30 cellular contexts compared by ENCODE assay signal in the genomic region with DNA sequence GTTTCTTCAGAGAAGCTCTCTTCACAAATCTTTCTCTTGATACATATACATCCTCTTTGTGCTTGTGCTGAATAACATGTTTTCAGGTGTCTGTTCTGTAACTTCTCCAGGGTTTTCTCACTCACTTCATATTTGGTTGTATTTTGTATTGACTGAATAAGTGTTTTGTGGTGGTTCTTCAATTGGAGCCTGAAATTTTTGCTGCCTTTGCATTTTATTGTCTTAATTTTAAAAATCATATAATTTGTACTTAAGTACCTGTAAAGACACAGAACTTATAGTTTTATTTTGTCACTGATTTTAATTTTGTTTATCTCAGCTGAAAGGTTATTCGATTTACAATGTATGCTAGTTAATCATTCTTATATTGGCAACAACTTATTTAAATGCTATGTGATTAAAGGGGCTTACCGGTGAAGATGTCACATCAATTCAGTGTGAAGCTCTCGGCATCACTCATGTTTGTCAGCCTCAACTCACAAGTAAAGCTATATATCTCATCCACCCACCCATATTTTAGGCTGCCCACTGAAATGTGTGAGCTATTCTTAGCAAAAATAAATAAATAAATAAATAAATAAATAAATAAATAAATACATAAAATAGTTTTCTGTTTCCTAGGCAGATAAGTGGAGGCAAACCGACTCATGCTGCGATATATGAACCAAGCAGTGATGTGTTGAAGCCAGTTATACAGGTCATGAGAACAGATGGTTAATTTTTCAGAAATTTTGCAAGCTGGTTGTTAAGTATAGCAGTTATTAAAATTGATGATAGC.
"Had no signal": no experiment of that assay in that cellular context is flagged by ENCODE, and none has a peak within 500 bp of the region (broad histone marks: within the 10 kb centered on the region; RNA-seq: fewer than 3 reads in every experiment).

No MANE protein-coding gene starts in this region.

- H3K27ac ChIP-seq: neutrophil, ovary, parathyroid adenoma, psoas muscle, skin epidermis, spleen, suprapubic skin, testis, tibial artery, transverse colon, upper lobe of right lung, uterus had no signal

- H3K4me2 ChIP-seq: smooth muscle cell had no signal

- H3K4me3 ChIP-seq: ovary, psoas muscle, skin epidermis, smooth muscle cell, spleen, suprapubic skin, testis, tibial artery, transverse colon, upper lobe of right lung, uterus had no signal

- DNase-seq: naive thymus-derived CD8-positive, alpha-beta T cell; nephron progenitor cell; occipital lobe; ovary; posterior cingulate gyrus; psoas muscle; spleen; stimulated activated CD4-positive, alpha-beta T cell treated with anti-CD3 and anti-CD28 coated beads, Interleukin-12 subunit alpha, Interleukin-12 subunit beta, amount 100 ng/mL, for 4 hours; stimulated activated CD4-positive, alpha-beta T cell treated with anti-CD3 and anti-CD28 coated beads, Interleukin-1b, Interleukin-23, amount 100 ng/mL, for 48 hours; stimulated activated CD4-positive, alpha-beta T cell treated with anti-CD3 and anti-CD28 coated beads, Interleukin-4, amount 100 ng/mL, for 1 hour; stimulated activated CD4-positive, alpha-beta T cell treated with anti-CD3 and anti-CD28 coated beads, Interleukin-4, amount 100 ng/mL, for 4 hours; stimulated activated CD8-positive, alpha-beta memory T cell treated with anti-CD3 and anti-CD28 coated beads, Interleukin-4, amount 100 ng/mL, for 48 hours; stimulated activated naive CD4-positive, alpha-beta T cell; stimulated activated naive CD8-positive, alpha-beta T cell treated with anti-CD3 and anti-CD28 coated beads, Interleukin-15, amount 100 ng/mL, for 72 hours; stimulated activated naive CD8-positive, alpha-beta T cell treated with anti-CD3 and anti-CD28 coated beads, Interleukin-15, Interleukin-2, amounts not matched to agents 100 U/mL and 50 U/mL, for 24 hours; substantia nigra; testis; tibial artery; transverse colon; upper lobe of right lung; uterus had no signal

- H3K36me3 ChIP-seq: neutrophil, ovary, spleen, suprapubic skin, tibial artery, transverse colon, upper lobe of right lung, uterus had no signal

- ATAC-seq: naive thymus-derived CD8-positive, alpha-beta T cell; natural killer cell treated with Interleukin-12 subunit alpha and Interleukin-12 subunit beta and Interleukin-15 and Interleukin-18, amount 100 ng/mL, for 72 hours; psoas muscle; right cardiac atrium; sciatic nerve; stimulated activated memory B cell treated with anti-CD40 and anti-IgM and Interleukin-4, amounts not matched to agents 10 μg/mL and 1 μg/mL and 100 μg/mL, for 72 hours; stimulated activated naive CD8-positive, alpha-beta T cell treated with anti-CD3 and anti-CD28 coated beads, Interleukin-15, amount 100 ng/mL, for 72 hours; stimulated activated naive CD8-positive, alpha-beta T cell treated with anti-CD3 and anti-CD28 coated beads, Interleukin-15, Interleukin-2, amounts not matched to agents 100 U/mL and 50 U/mL, for 24 hours; upper lobe of right lung had no signal

- H3K4me1 ChIP-seq: parathyroid adenoma, psoas muscle, spleen, suprapubic skin, testis, tibial artery, upper lobe of right lung, uterus had no signal

- H3K9me3 ChIP-seq: neutrophil, ovary, psoas muscle, suprapubic skin, testis, tibial artery, transverse colon, upper lobe of right lung, uterus had no signal
